Comparison of ENCODE assay signal across 10 cellular contexts in genomic region chr11:70323811-70324210, GRCh38. TPM values are rescaled to one million over a fixed set of nuclear protein-coding genes. Genes with fewer than 3 reads are reported as not detected.
DNase-seq lines count a peak whose midpoint lies in the region; ATAC-seq and TF ChIP-seq lines count a peak whose summit lies in the region.
"Had no signal": no experiment of that assay in that cellular context is flagged by ENCODE, and none has a peak within 500 bp of the region (broad histone marks: within the 10 kb centered on the region; RNA-seq: fewer than 3 reads in every experiment).

No MANE protein-coding gene starts in this region.

- H3K36me3 ChIP-seq in breast epithelium (no peaks in the 10 kb centered on the region), left lung (peaks cover 0 to 64% of the 10 kb centered on the region in 2 donors)

- H3K4me3 Mint-ChIP-seq in MCF 10A (ENCODE audit: unreplicated experiment) (no peak overlapping the region), brain (no peak overlapping the region)
- H3K4me3 Mint-ChIP-seq: activated CD4-positive, alpha-beta T cell treated with anti-CD3 and anti-CD28 coated beads, Interleukin-2, amount 10 ng/mL, durations not matched to agents 7 days and 5 days had no signal

- ATAC-seq in left lung (peak; percentile 21), GM18868 (IDR thresholded peaks at IDR 0.05; ENCODE audit: unreplicated experiment) (no peak)

- H3K36me3 Mint-ChIP-seq in MCF 10A (ENCODE audit: insufficient read depth, unreplicated experiment), result peaks cover 64% of the 10 kb centered on the region
- peaks cover 47% of the 10 kb centered on the region for H3K36me3 Mint-ChIP-seq in brain

- no TSS peak for BruUV-seq in MCF 10A (replicated peaks; lab: Mats Ljungman, UMichigan)

- H3K27ac Mint-ChIP-seq in MCF 10A (ENCODE audit: low read depth, unreplicated experiment) (no peak overlapping the region), brain (peak overlapping the region; percentile 50 to 90 (median 75))
- H3K27ac Mint-ChIP-seq: activated CD4-positive, alpha-beta T cell treated with anti-CD3 and anti-CD28 coated beads, Interleukin-2, amount 10 ng/mL, durations not matched to agents 7 days and 5 days had no signal

- POLR2A ChIA-PET in MCF 10A (lab: Yijun Ruan, JAX), result no interaction called here

- H3K4me3 ChIP-seq in breast epithelium (no peak overlapping the region), left lung (no peak overlapping the region)

- TF ChIP-seq CTCF in MCF 10A (IDR thresholded peaks at IDR 0.05; ENCODE audit: unreplicated experiment) (no peak), breast epithelium (IDR thresholded peaks at IDR 0.05) (no peak), brain (conservative IDR thresholded peaks at IDR 0.05) (no peak), left lung (IDR thresholded peaks at IDR 0.05) (no peak)

- H3K9me3 ChIP-seq in breast epithelium, result no peaks in the 10 kb centered on the region
- no peaks in the 10 kb centered on the region for H3K9me3 ChIP-seq in left lung

- H3K27ac ChIP-seq in breast epithelium (peak overlapping the region in 1 of 2 donors; percentile 70), left lung (peak overlapping the region; percentile 54 to 91), substantia nigra (ENCODE audit: low read depth, low read length, poor library complexity, severe bottlenecking) (peak overlapping the region; percentile 28)

- intact Hi-C loops in MCF 10A (cut with micrococcal nuclease), result no loop called here
- intact Hi-C loops in breast epithelium (cut with DNase I; ENCODE audit: low total_unique reads), result no loop called here
- intact Hi-C loops in left lung (cut with DNase I), result no loop called here

- CTCF ChIA-PET in MCF 10A (lab: Yijun Ruan, JAX), result interaction anchor here (1.3 kb wide), 1 partner anchor 127 kb away, joined by 4 read pairs; no protein-coding TSS in a partner anchor

- H3K4me1 ChIP-seq in breast epithelium (no peaks in the 10 kb centered on the region), left lung (peaks cover 14 to 64% of the 10 kb centered on the region in 2 donors)

- no peak for TF ChIP-seq POLR2A in breast epithelium (IDR thresholded peaks at IDR 0.05)

- H3K4me1 Mint-ChIP-seq in MCF 10A (ENCODE audit: insufficient read depth, unreplicated experiment), result peaks cover 8% of the 10 kb centered on the region
- H3K4me1 Mint-ChIP-seq in brain, result peaks cover 22% of the 10 kb centered on the region
- H3K4me1 Mint-ChIP-seq: activated CD4-positive, alpha-beta T cell treated with anti-CD3 and anti-CD28 coated beads, Interleukin-2, amount 10 ng/mL, durations not matched to agents 7 days and 5 days had no signal

- H3K27me3 Mint-ChIP-seq in MCF 10A (ENCODE audit: insufficient read depth, unreplicated experiment), result no peaks in the 10 kb centered on the region
- H3K27me3 Mint-ChIP-seq in brain, result no peaks in the 10 kb centered on the region
- H3K27me3 Mint-ChIP-seq: activated CD4-positive, alpha-beta T cell treated with anti-CD3 and anti-CD28 coated beads, Interleukin-2, amount 10 ng/mL, durations not matched to agents 7 days and 5 days had no signal

- H3K27me3 ChIP-seq in breast epithelium (no peaks in the 10 kb centered on the region), left lung (no peaks in the 10 kb centered on the region)

- no peaks in the 10 kb centered on the region for H3K9me3 Mint-ChIP-seq in MCF 10A (ENCODE audit: unreplicated experiment)
- H3K9me3 Mint-ChIP-seq in brain, result no peaks in the 10 kb centered on the region
- H3K9me3 Mint-ChIP-seq: activated CD4-positive, alpha-beta T cell treated with anti-CD3 and anti-CD28 coated beads, Interleukin-2, amount 10 ng/mL, durations not matched to agents 7 days and 5 days had no signal

- DNase-seq in MCF 10A (ENCODE audit: unreplicated experiment), result peak; percentile 0
- DNase-seq in breast epithelium (ENCODE audit: low spot score in 2 of 2), result no peak
- no peak for DNase-seq in left lung
- peak in 1 of 49 donors; percentile 16 for DNase-seq in substantia nigra (lab: John Stamatoyannopoulos, UW)
- DNase-seq in NCI-H69 (lab: John Stamatoyannopoulos, UW), result no peak
- DNase-seq in activated effector memory CD4-positive, alpha-beta T cell treated with anti-CD3 and anti-CD28 coated beads, Interleukin-2, amount 50 U/mL, for 16 hours, result no peak
- DNase-seq: activated CD4-positive, alpha-beta T cell treated with anti-CD3 and anti-CD28 coated beads, Interleukin-2, amount 10 ng/mL, durations not matched to agents 7 days and 5 days; amniotic stem cell had no signal

RNA-seq across cellular contexts. Expression of gene PPFIA1, which starts 53.3 kb away (rescaled TPM):
- total RNA-seq in MCF 10A (2022), result 78.4 and 78.8 TPM in 2 replicates
- 10 to 100 TPM; 52.2 to 80.8 (median 78.0) TPM for total RNA-seq in breast epithelium
- polyA plus RNA-seq in brain (ENCODE audit: insufficient read depth, low read depth, low replicate concordance), result 27.5 TPM
- total RNA-seq in left lung, result 10 to 100 TPM; 52.8 to 66.0 TPM
